ENCODE assay signal across 8 cellular contexts in the genomic region with DNA sequence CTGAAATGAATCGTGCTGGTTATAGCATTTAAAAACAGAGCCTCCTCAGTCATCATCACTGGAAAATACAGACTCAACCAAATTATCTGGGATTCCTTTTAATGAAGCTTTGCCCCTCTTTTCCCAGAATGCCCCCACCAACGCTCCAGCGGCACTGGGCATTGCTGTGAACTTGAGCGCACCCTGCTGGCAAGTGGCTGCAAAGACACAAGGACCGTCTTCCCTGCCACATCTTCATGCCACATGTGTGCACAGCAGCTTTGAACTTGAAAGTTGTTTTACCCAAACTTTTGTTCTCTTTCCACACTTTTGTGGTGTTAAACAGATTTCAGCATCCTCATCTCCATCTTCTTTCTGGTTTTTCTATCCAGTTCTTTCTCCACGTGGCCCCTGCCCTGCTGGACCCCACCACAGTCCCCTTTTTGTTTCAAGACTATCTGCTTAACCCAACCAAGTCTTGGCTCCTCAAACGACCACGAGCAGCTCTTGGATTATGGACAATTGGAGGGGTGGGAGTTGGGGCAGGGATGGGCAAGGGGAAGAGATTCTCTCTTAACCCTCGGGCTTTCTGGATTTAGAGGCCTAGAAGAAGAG. TPM values are rescaled to one million over a fixed set of nuclear protein-coding genes. Genes with fewer than 3 reads are reported as not detected.
DNase-seq lines count a peak whose midpoint lies in the region; ATAC-seq, FAIRE-seq and TF ChIP-seq lines count a peak whose summit lies in the region.

No MANE protein-coding gene starts in this region.

- peak; percentile 79 for DNase-seq in AG08396 (ENCODE audit: low spot score)
- DNase-seq in GM12891 (ENCODE audit: insufficient read length, low spot score): no peak
- DNase-seq in OCI-M1 (lab: John Stamatoyannopoulos, UW): peak; percentile 69
- peak; percentile 16 for DNase-seq in activated effector memory CD4-positive, alpha-beta T cell treated with Interleukin-2 at 50 U/mL for 16 hours
- DNase-seq in glutamatergic neuron: peak; percentile 83
- peak; percentile 78 for DNase-seq in retina

- ATAC-seq in HG03108 (IDR thresholded peaks at IDR 0.05; ENCODE audit: unreplicated experiment) (peak; percentile 84), GM19328 (IDR thresholded peaks at IDR 0.05; ENCODE audit: unreplicated experiment) (no peak)

- no peak overlapping the region for H3K27ac Mint-ChIP-seq in glutamatergic neuron (ENCODE audit: unreplicated experiment)

- peak; percentile 92 for TF ChIP-seq CTCF in glutamatergic neuron (IDR thresholded peaks at IDR 0.05; ENCODE audit: partially characterized antibody, unreplicated experiment)

- no peak for TF ChIP-seq POLR2A in GM12891 (IDR thresholded peaks at IDR 0.05; ENCODE audit: low read depth, low read length)

- H3K36me3 Mint-ChIP-seq in glutamatergic neuron (ENCODE audit: unreplicated experiment): no peaks in the 10 kb centered on the region

- H3K9me3 Mint-ChIP-seq in glutamatergic neuron (ENCODE audit: unreplicated experiment): peaks cover 1% of the 10 kb centered on the region

- peak; percentile 82 for FAIRE-seq in GM12891 (lab: Jason Lieb, UNC)

- H3K27me3 Mint-ChIP-seq in glutamatergic neuron (ENCODE audit: unreplicated experiment): peaks cover 1% of the 10 kb centered on the region

- no peaks in the 10 kb centered on the region for H3K4me1 Mint-ChIP-seq in glutamatergic neuron (ENCODE audit: low read depth, unreplicated experiment)

- no peak overlapping the region for H3K4me3 Mint-ChIP-seq in glutamatergic neuron (ENCODE audit: unreplicated experiment)

TF ChIP-seq in GM12891, 5 proteins besides CTCF, POLR2A, EP300 and RAD21:
- TF ChIP-seq TAF1 (IDR thresholded peaks at IDR 0.05; ENCODE audit: low read depth, low read length): no peak
- TF ChIP-seq SPI1 (IDR thresholded peaks at IDR 0.05; ENCODE audit: low read depth, low read length): no peak
- no peak for TF ChIP-seq POU2F2 (IDR thresholded peaks at IDR 0.05; ENCODE audit: low read depth, low read length)
- no peak for TF ChIP-seq POLR2AphosphoS5 (IDR thresholded peaks at IDR 0.05; ENCODE audit: low read depth, low read length)
- no peak for TF ChIP-seq PAX5 (IDR thresholded peaks at IDR 0.05; ENCODE audit: insufficient read depth, low read length, severe bottlenecking)

RNA-seq across cellular contexts. Expression of a gene that starts 12.8 kb away (rescaled TPM):
- polyA plus RNA-seq in GM12891 (2012; ENCODE audit: low read depth, missing spikeins): not detected
- not detected for total RNA-seq in glutamatergic neuron (ENCODE audit: unreplicated experiment)
